In genomic region chr18:75074196-75075015, GRCh38 we compare ENCODE assay signal across 15 cellular contexts.
DNase-seq lines count a peak whose midpoint lies in the region; ATAC-seq and TF ChIP-seq lines count a peak whose summit lies in the region.
"Had no signal": no experiment of that assay in that cellular context is flagged by ENCODE, and none has a peak within 500 bp of the region (broad histone marks: within the 10 kb centered on the region; RNA-seq: fewer than 3 reads in every experiment).

No MANE protein-coding gene starts in this region.

- no peak overlapping the region for H3K4ac ChIP-seq in IMR-90 (ENCODE audit: low read depth, low read length)

- no peak overlapping the region for H3K56ac ChIP-seq in IMR-90 (ENCODE audit: extremely low read depth, insufficient read depth, low read length)

- H3K4me1 Mint-ChIP-seq in activated naive CD4-positive, alpha-beta T cell treated with anti-CD3 and anti-CD28 coated beads, Interleukin-2, amount 50 U/mL, for 24 hours, result peaks cover 33% of the 10 kb centered on the region
- H3K4me1 Mint-ChIP-seq in endothelial cell (ENCODE audit: unreplicated experiment), result peaks cover 31% of the 10 kb centered on the region
- peaks cover 17% of the 10 kb centered on the region for H3K4me1 Mint-ChIP-seq in osteocyte (ENCODE audit: unreplicated experiment)

- no peak for TF ChIP-seq RAD21 in IMR-90 (IDR thresholded peaks at IDR 0.05; ENCODE audit: low read length)

- no peak overlapping the region for H4K8ac ChIP-seq in IMR-90 (ENCODE audit: low read depth in 2 of 2, low read length in 2 of 2)

- H3K79me1 ChIP-seq in IMR-90 (ENCODE audit: low read depth in 1 of 2, low read length in 2 of 2), result no peaks in the 10 kb centered on the region

- peak overlapping the region; percentile 50 for H2AK9ac ChIP-seq in IMR-90 (replicated peaks; ENCODE audit: low read depth, low read length, poor library complexity)

- H3K27me3 ChIP-seq in IMR-90 (ENCODE audit: control insufficient read depth, insufficient read depth, low read length), result no peaks in the 10 kb centered on the region
- H3K27me3 ChIP-seq: BLaER1 had no signal

- H3K14ac ChIP-seq in IMR-90 (replicated peaks; ENCODE audit: low read depth, low read length), result no peak overlapping the region

- no TSS peak for BruUV-seq in IMR-90 (replicated peaks; lab: Mats Ljungman, UMichigan)

- no peak overlapping the region for H2AFZ ChIP-seq in IMR-90 (replicated peaks; ENCODE audit: low read length, poor library complexity)

- H3K9me3 Mint-ChIP-seq in activated naive CD4-positive, alpha-beta T cell treated with anti-CD3 and anti-CD28 coated beads, Interleukin-2, amount 50 U/mL, for 24 hours, result peaks cover 6% of the 10 kb centered on the region
- no peaks in the 10 kb centered on the region for H3K9me3 Mint-ChIP-seq in endothelial cell (ENCODE audit: unreplicated experiment)
- H3K9me3 Mint-ChIP-seq in osteocyte (ENCODE audit: unreplicated experiment), result peaks cover 13% of the 10 kb centered on the region

- no peak overlapping the region for H2BK120ac ChIP-seq in IMR-90 (ENCODE audit: low read depth, low read length)

- peaks cover 14% of the 10 kb centered on the region for H3K9me3 ChIP-seq in IMR-90 (ENCODE audit: control insufficient read depth, insufficient read depth, low read length)

- H2BK15ac ChIP-seq in IMR-90 (ENCODE audit: low read depth, low read length), result no peak overlapping the region

- dilution Hi-C loops in IMR-90 (cut with HindIII; ENCODE audit: low sequenced_read_pairs, unreplicated experiment), result no loop called here

- POLR2A ChIA-PET in IMR-90 (lab: Charles Lee; ENCODE audit: unreplicated experiment), result no interaction called here

- H2BK20ac ChIP-seq in IMR-90 (ENCODE audit: low read depth, low read length), result no peak overlapping the region

- no peaks in the 10 kb centered on the region for H4K20me1 ChIP-seq in IMR-90 (ENCODE audit: insufficient read depth, low read length)
- H4K20me1 ChIP-seq: BLaER1 had no signal

- H3K23ac ChIP-seq in IMR-90 (ENCODE audit: low read depth, low read length), result no peak overlapping the region

- no peaks in the 10 kb centered on the region for H3K27me3 Mint-ChIP-seq in activated naive CD4-positive, alpha-beta T cell treated with anti-CD3 and anti-CD28 coated beads, Interleukin-2, amount 50 U/mL, for 24 hours
- H3K27me3 Mint-ChIP-seq in endothelial cell (ENCODE audit: unreplicated experiment) (peaks cover 13% of the 10 kb centered on the region), osteocyte (ENCODE audit: unreplicated experiment) (no peaks in the 10 kb centered on the region)

- in situ Hi-C loops in IMR-90 (cut with MboI; ENCODE audit: low sequenced_read_pairs), result no loop called here

- H3K4me3 ChIP-seq in IMR-90 (ENCODE audit: insufficient read depth, low read depth, low read length), result no peak overlapping the region
- H3K4me3 ChIP-seq: BLaER1 had no signal

- H3K4me2 ChIP-seq in IMR-90 (ENCODE audit: low read depth, low read length), result no peak overlapping the region
- H3K4me2 ChIP-seq: BLaER1, KMS-11 had no signal

- H3K36me3 ChIP-seq in IMR-90 (ENCODE audit: control insufficient read depth, insufficient read depth, low read length), result no peaks in the 10 kb centered on the region
- H3K36me3 ChIP-seq: BLaER1 had no signal

- H4K91ac ChIP-seq in IMR-90 (ENCODE audit: insufficient read depth, low read depth, low read length), result no peak overlapping the region

- no peak overlapping the region for H3K4me3 Mint-ChIP-seq in activated naive CD4-positive, alpha-beta T cell treated with anti-CD3 and anti-CD28 coated beads, Interleukin-2, amount 50 U/mL, for 24 hours
- peak overlapping the region; percentile 19 for H3K4me3 Mint-ChIP-seq in endothelial cell (ENCODE audit: unreplicated experiment)
- no peak overlapping the region for H3K4me3 Mint-ChIP-seq in osteocyte (ENCODE audit: unreplicated experiment)

- no peak overlapping the region for H2AK5ac ChIP-seq in IMR-90 (ENCODE audit: low read depth, low read length)

- no peak overlapping the region for H3K18ac ChIP-seq in IMR-90 (ENCODE audit: low read depth, low read length)

- H3K27ac Mint-ChIP-seq in activated naive CD4-positive, alpha-beta T cell treated with anti-CD3 and anti-CD28 coated beads, Interleukin-2, amount 50 U/mL, for 24 hours, result peak overlapping the region; percentile 42
- no peak overlapping the region for H3K27ac Mint-ChIP-seq in endothelial cell (ENCODE audit: unreplicated experiment)
- H3K27ac Mint-ChIP-seq in osteocyte (ENCODE audit: unreplicated experiment), result no peak overlapping the region

- peaks cover 16% of the 10 kb centered on the region for H3K9me1 ChIP-seq in IMR-90 (ENCODE audit: insufficient read depth, low read length)

- TF ChIP-seq CTCF in IMR-90 (conservative IDR thresholded peaks at IDR 0.05; ENCODE audit: low read depth, low read length), result no peak
- no peak for TF ChIP-seq CTCF in endothelial cell (IDR thresholded peaks at IDR 0.05; ENCODE audit: unreplicated experiment)
- no peak for TF ChIP-seq CTCF in osteocyte (IDR thresholded peaks at IDR 0.05)

- no peak overlapping the region for H3K27ac ChIP-seq in IMR-90 (ENCODE audit: insufficient read depth, low read length)
- H3K27ac ChIP-seq: KMS-11 had no signal

- H3K9ac ChIP-seq in IMR-90 (ENCODE audit: low read depth, low read length), result no peak overlapping the region
- H3K9ac ChIP-seq: BLaER1, KMS-11 had no signal

- 86% methylated on average over 7 of the region's 13 CpGs; no CpG with 5 or more reads in 1 of the 2 experiments for WGBS in IMR-90 (ENCODE audit: extremely low coverage in 2 of 2, insufficient read length in 1 of 2), 2 experiments

- CTCF ChIA-PET in IMR-90 (lab: Yijun Ruan, JAX), result no interaction called here

- no peak for DNase-seq in activated naive CD4-positive, alpha-beta T cell treated with Interleukin-2 at 50 U/mL for 16 hours
- no peak for DNase-seq in IMR-90
- no peak for DNase-seq in endothelial cell (ENCODE audit: low spot score)
- peak; percentile 79 for DNase-seq in osteocyte (ENCODE audit: extremely low spot score, unreplicated experiment)
- DNase-seq in NCI-H2171 (lab: John Stamatoyannopoulos, UW), result no peak
- DNase-seq in COLO829 (ENCODE audit: low spot score), result no peak
- DNase-seq in amniotic stem cell (lab: John Stamatoyannopoulos, UW), result no peak
- DNase-seq: NCI-H1436, NCI-H2029, NCI-H774, PC-3 had no signal

- H4K5ac ChIP-seq in IMR-90 (ENCODE audit: low read depth, low read length), result no peak overlapping the region

- H3K4me1 ChIP-seq in IMR-90 (ENCODE audit: control insufficient read depth, insufficient read depth, low read length), result peaks cover 8% of the 10 kb centered on the region

- no peak for TF ChIP-seq POLR2A in IMR-90 (IDR thresholded peaks at IDR 0.05; ENCODE audit: low read depth, low read length)

- H2BK5ac ChIP-seq in IMR-90 (ENCODE audit: low read depth, low read length, poor library complexity, severe bottlenecking), result no peak overlapping the region

- peaks cover 22% of the 10 kb centered on the region for H3K36me3 Mint-ChIP-seq in activated naive CD4-positive, alpha-beta T cell treated with anti-CD3 and anti-CD28 coated beads, Interleukin-2, amount 50 U/mL, for 24 hours
- peaks cover 11% of the 10 kb centered on the region for H3K36me3 Mint-ChIP-seq in endothelial cell (ENCODE audit: low read depth, unreplicated experiment)
- no peaks in the 10 kb centered on the region for H3K36me3 Mint-ChIP-seq in osteocyte (ENCODE audit: unreplicated experiment)

- ATAC-seq in IMR-90 (ENCODE audit: low read depth), result no peak
- ATAC-seq: HepG2, PC-3 had no signal

- intact Hi-C loops in IMR-90 (cut with micrococcal nuclease), result no loop called here

TF ChIP-seq in IMR-90, 13 proteins besides CTCF, POLR2A, EP300 and RAD21:
- TF ChIP-seq NFE2L2 (IDR thresholded peaks at IDR 0.05; ENCODE audit: low read depth, low read length), result no peak
- no peak for TF ChIP-seq MXI1 (IDR thresholded peaks at IDR 0.05; ENCODE audit: borderline replicate concordance, low read depth, low read length)
- no peak for TF ChIP-seq ELK1 (IDR thresholded peaks at IDR 0.05; ENCODE audit: borderline replicate concordance, low read depth, low read length)
- no peak for TF ChIP-seq SMC3 (IDR thresholded peaks at IDR 0.05; ENCODE audit: low read depth, low read length)
- TF ChIP-seq MAZ (IDR thresholded peaks at IDR 0.05; ENCODE audit: borderline replicate concordance, low read depth, low read length), result no peak
- no peak for TF ChIP-seq USF2 (IDR thresholded peaks at IDR 0.05; ENCODE audit: low read depth, low read length)
- no peak for TF ChIP-seq RCOR1 (IDR thresholded peaks at IDR 0.05; ENCODE audit: insufficient replicate concordance, low read length)
